1 cellular context compared by ENCODE assay signal in the genomic region with DNA sequence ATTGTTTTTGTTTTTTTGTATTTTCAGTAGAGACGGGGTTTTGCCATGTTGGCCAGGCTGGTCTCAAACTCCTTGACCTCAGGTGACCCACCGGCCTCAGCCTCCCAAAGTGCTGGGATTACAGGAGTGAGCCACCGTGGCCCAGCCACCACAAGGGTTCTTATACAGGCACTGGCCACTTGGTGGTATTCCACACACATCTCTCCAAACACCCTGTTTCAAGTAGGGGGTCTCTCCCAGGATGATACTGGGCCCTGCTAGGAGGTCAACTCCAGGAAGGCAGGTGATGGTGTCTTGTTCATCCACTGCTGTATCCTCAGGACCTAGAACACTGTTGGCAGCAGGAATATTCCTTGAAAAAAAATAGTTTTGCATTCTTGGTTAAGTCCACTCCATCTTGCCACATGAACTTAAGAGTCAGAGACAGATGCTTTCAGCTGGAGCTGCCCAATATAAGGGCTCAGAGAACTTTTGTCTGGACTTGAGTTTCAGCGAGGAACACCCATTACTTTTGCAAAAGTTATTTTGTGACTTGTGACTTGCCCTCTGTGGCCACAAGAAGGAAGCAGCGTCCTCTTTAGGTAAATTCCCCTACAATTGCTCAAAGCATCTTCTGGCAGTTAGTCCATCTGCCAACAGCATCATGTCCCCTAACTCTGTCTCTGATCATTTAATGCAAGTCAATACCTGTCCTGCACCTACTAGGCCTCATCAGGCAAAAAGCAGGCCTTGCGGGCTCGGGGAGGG.
TF ChIP-seq lines count a peak whose summit lies in the region.

No MANE protein-coding gene starts in this region.

TF ChIP-seq in A549, 52 proteins besides CTCF, POLR2A, EP300 and RAD21 (continued from another document):
- TF ChIP-seq NR3C1 (IDR thresholded peaks at IDR 0.05): no peak
- no peak for TF ChIP-seq KDM1A (IDR thresholded peaks at IDR 0.05; ENCODE audit: low read depth)
- TF ChIP-seq, protein P1, sequence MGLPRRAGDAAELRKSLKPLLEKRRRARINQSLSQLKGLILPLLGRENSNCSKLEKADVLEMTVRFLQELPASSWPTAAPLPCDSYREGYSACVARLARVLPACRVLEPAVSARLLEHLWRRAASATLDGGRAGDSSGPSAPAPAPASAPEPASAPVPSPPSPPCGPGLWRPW (IDR thresholded peaks at IDR 0.05): no peak
- no peak for TF ChIP-seq CHD4 (IDR thresholded peaks at IDR 0.05; ENCODE audit: borderline replicate concordance)
- no peak for TF ChIP-seq FOXS1 (CRISPR knock-in tag; IDR thresholded peaks at IDR 0.05)
- TF ChIP-seq FOSB (CRISPR knock-in tag; IDR thresholded peaks at IDR 0.05): no peak
